In genomic region chr14:93977171-93977570, GRCh38 we compare ENCODE assay signal across 14 cellular contexts. TPM values are rescaled to one million over a fixed set of nuclear protein-coding genes. Genes with fewer than 3 reads are reported as not detected.
DNase-seq lines count a peak whose midpoint lies in the region; ATAC-seq and TF ChIP-seq lines count a peak whose summit lies in the region.
"Had no signal": no experiment of that assay in that cellular context is flagged by ENCODE, and none has a peak within 500 bp of the region (broad histone marks: within the 10 kb centered on the region; RNA-seq: fewer than 3 reads in every experiment).

No MANE protein-coding gene starts in this region.

- H3K9me3 ChIP-seq in cardiac muscle cell (ENCODE audit: low read depth) (no peaks in the 10 kb centered on the region), gastroesophageal sphincter (no peaks in the 10 kb centered on the region), tibial nerve (peaks cover 0 to 3% (median 0%) of the 10 kb centered on the region in 4 donors)

- H3K4me3 ChIP-seq in cardiac muscle cell (no peak overlapping the region), gastroesophageal sphincter (peak overlapping the region in 1 of 2 donors; percentile 47), tibial nerve (no peak overlapping the region)

- peaks cover 7% of the 10 kb centered on the region for H3K9me3 Mint-ChIP-seq in activated CD4-positive, alpha-beta memory T cell treated with anti-CD3 and anti-CD28 coated beads for 36 hours

- H3K36me3 ChIP-seq in cardiac muscle cell = no peaks in the 10 kb centered on the region
- no peaks in the 10 kb centered on the region for H3K36me3 ChIP-seq in gastroesophageal sphincter
- H3K36me3 ChIP-seq in tibial nerve = no peaks in the 10 kb centered on the region

- H3K36me3 Mint-ChIP-seq in activated CD4-positive, alpha-beta memory T cell treated with anti-CD3 and anti-CD28 coated beads for 36 hours = peaks cover 34% of the 10 kb centered on the region

- intact Hi-C loops in Right ventricle myocardium superior (cut with DNase I) = no loop called here
- intact Hi-C loops in activated CD4-positive, alpha-beta memory T cell treated with anti-CD3 and anti-CD28 coated beads for 36 hours (cut with micrococcal nuclease) = loop anchor here (5.0 kb wide), 1 partner anchor 415 kb away; no protein-coding TSS in a partner anchor

- ATAC-seq in Right ventricle myocardium superior (ENCODE audit: poor library complexity) (no peak), gastroesophageal sphincter (no peak), HG02973 (IDR thresholded peaks at IDR 0.05; ENCODE audit: unreplicated experiment) (no peak)

- no peaks in the 10 kb centered on the region for H3K27me3 Mint-ChIP-seq in activated CD4-positive, alpha-beta memory T cell treated with anti-CD3 and anti-CD28 coated beads for 36 hours

- H3K27me3 ChIP-seq in cardiac muscle cell (no peaks in the 10 kb centered on the region), gastroesophageal sphincter (no peaks in the 10 kb centered on the region), tibial nerve (no peaks in the 10 kb centered on the region)

- peak overlapping the region; percentile 98 for H3K27ac Mint-ChIP-seq in activated CD4-positive, alpha-beta memory T cell treated with anti-CD3 and anti-CD28 coated beads for 36 hours

- CTCF ChIA-PET in activated CD4-positive, alpha-beta memory T cell treated with anti-CD3 and anti-CD28 coated beads for 36 hours (lab: Charles Lee) = interaction anchor here (1.8 to 19.1 kb wide), 5 partner anchors 14 to 37 kb away, joined by 4 to 425 read pairs (median 16); no protein-coding TSS in a partner anchor

- DNase-seq in cardiac muscle cell (ENCODE audit: low read depth in 1 of 2, low spot score in 1 of 2) = no peak
- DNase-seq in Right ventricle myocardium superior = no peak
- DNase-seq in activated CD4-positive, alpha-beta memory T cell treated with anti-CD3 and anti-CD28 coated beads for 36 hours = no peak
- no peak for DNase-seq in tibial nerve (ENCODE audit: low spot score in 2 of 2)
- DNase-seq in stimulated activated CD4-positive, alpha-beta T cell treated with anti-CD3 and anti-CD28 coated beads, Interleukin-2, amount 100 ng/mL, for 48 hours = no peak
- no peak for DNase-seq in NCI-H2227 (lab: John Stamatoyannopoulos, UW; ENCODE audit: unreplicated experiment)
- DNase-seq: KBM-7, mesendoderm, NCI-H748 treated with DMSO at 0.1 percent for 48 hours, SHP77 treated with DMSO at 0.1 percent for 48 hours had no signal

- TF ChIP-seq POLR2A in gastroesophageal sphincter (IDR thresholded peaks at IDR 0.05) (no peak), tibial nerve (IDR thresholded peaks at IDR 0.05) (no peak)

- peak overlapping the region; percentile 100 for H3K27ac ChIP-seq in cardiac muscle cell
- H3K27ac ChIP-seq in gastroesophageal sphincter = peak overlapping the region; percentile 87 to 99 (median 92)
- H3K27ac ChIP-seq in tibial nerve = peak overlapping the region in 3 of 4 donors; percentile 13 to 82 (median 73)
- H3K27ac ChIP-seq: parathyroid adenoma had no signal

- TF ChIP-seq CTCF in cardiac muscle cell (IDR thresholded peaks at IDR 0.05; ENCODE audit: low read depth, low read length) (no peak), gastroesophageal sphincter (IDR thresholded peaks at IDR 0.05) (no peak), tibial nerve (IDR thresholded peaks at IDR 0.05) (no peak)

- peaks cover 54% of the 10 kb centered on the region for H3K4me1 ChIP-seq in cardiac muscle cell (ENCODE audit: low read depth)
- peaks cover 9 to 84% (median 9%) of the 10 kb centered on the region in 3 donors for H3K4me1 ChIP-seq in gastroesophageal sphincter
- H3K4me1 ChIP-seq in tibial nerve = peaks cover 0 to 20% (median 12%) of the 10 kb centered on the region in 4 donors
- H3K4me1 ChIP-seq: parathyroid adenoma had no signal

- peaks cover 93% of the 10 kb centered on the region for H3K4me1 Mint-ChIP-seq in activated CD4-positive, alpha-beta memory T cell treated with anti-CD3 and anti-CD28 coated beads for 36 hours (ENCODE audit: low read depth)

- WGBS in gastroesophageal sphincter (ENCODE audit: low coverage in 1 of 2), 2 donors = 44 to 63% methylated on average over 4 of the region's 5 CpGs
- 65 to 74% methylated on average over 5 of the region's 5 CpGs for WGBS in tibial nerve, 2 donors

- POLR2A ChIA-PET in activated CD4-positive, alpha-beta memory T cell treated with anti-CD3 and anti-CD28 coated beads for 36 hours (lab: Charles Lee) = interaction anchor here (1.2 to 10.3 kb wide), 5 partner anchors 9 to 37 kb away, joined by 3 to 447 read pairs (median 6); partner anchors contain the start of gene CCDC197

- no peak for TF ChIP-seq EP300 in gastroesophageal sphincter (IDR thresholded peaks at IDR 0.05)
- no peak for TF ChIP-seq EP300 in tibial nerve (IDR thresholded peaks at IDR 0.05)

- H3K4me3 Mint-ChIP-seq in activated CD4-positive, alpha-beta memory T cell treated with anti-CD3 and anti-CD28 coated beads for 36 hours = peak overlapping the region; percentile 75

RNA-seq across cellular contexts. Expression of gene ASB2, which starts 0.8 kb away (rescaled TPM):
- total RNA-seq in cardiac muscle cell (208 and 240 TPM in 2 replicates), Right ventricle myocardium superior (297 TPM), gastroesophageal sphincter (100 to 1,000 TPM; 118 to 208 (median 120) TPM), tibial nerve (1 to 10 TPM in 2 of 4 donors, under 1 TPM in 1, not detected in 1; 0.60 to 2.1 (median 1.8) TPM)
- 165 and 191 TPM in 2 replicates for polyA plus RNA-seq in cardiac muscle cell
- 10 to 100 TPM; 40.6 to 44.6 TPM for total RNA-seq in activated CD4-positive, alpha-beta memory T cell treated with anti-CD3 and anti-CD28 coated beads for 36 hours

RNA-seq across cellular contexts. Expression of gene CCDC197, which starts 19.9 kb away (rescaled TPM):
- total RNA-seq in cardiac muscle cell (not detected in 2 replicates), Right ventricle myocardium superior (1.3 TPM), gastroesophageal sphincter (not detected), tibial nerve (not detected)
- 0.21 TPM in 1 of 2 replicates, not detected in the other for polyA plus RNA-seq in cardiac muscle cell
- total RNA-seq in activated CD4-positive, alpha-beta memory T cell treated with anti-CD3 and anti-CD28 coated beads for 36 hours = under 1 TPM; 0.44 to 0.69 TPM
- total RNA-seq: fibroblast of lung had no signal
- polyA plus RNA-seq: fibroblast of lung had no signal

RNA-seq across cellular contexts. Expression of gene OTUB2, which starts 49.0 kb away (rescaled TPM):
- total RNA-seq in cardiac muscle cell (2.4 and 4.1 TPM in 2 replicates), Right ventricle myocardium superior (0.56 TPM), gastroesophageal sphincter (under 1 TPM; 0.16 to 0.84 (median 0.65) TPM), tibial nerve (under 1 TPM in 3 of 4 donors, not detected in 1; 0.21 to 0.66 (median 0.60) TPM)
- 4.3 and 4.4 TPM in 2 replicates for polyA plus RNA-seq in cardiac muscle cell
- 1 to 10 TPM; 2.0 to 2.9 TPM for total RNA-seq in activated CD4-positive, alpha-beta memory T cell treated with anti-CD3 and anti-CD28 coated beads for 36 hours

RNA-seq across cellular contexts. Expression of gene FAM181A, which starts 50.0 kb away (rescaled TPM):
- total RNA-seq in cardiac muscle cell = not detected in 2 replicates
- 0.16 TPM in 1 of 2 replicates, not detected in the other for polyA plus RNA-seq in cardiac muscle cell
- not detected for total RNA-seq in Right ventricle myocardium superior
- total RNA-seq in activated CD4-positive, alpha-beta memory T cell treated with anti-CD3 and anti-CD28 coated beads for 36 hours = not detected
- total RNA-seq in gastroesophageal sphincter = not detected
- not detected for total RNA-seq in tibial nerve
- total RNA-seq: fibroblast of lung had no signal
- polyA plus RNA-seq: fibroblast of lung had no signal

Comparison
In these comparisons a context has a peak if more than half of its experiments do, and no peak if none do; other contexts are left out.
1. RNA of gene ASB2, which starts 0.8 kb away (total RNA-seq): 297 TPM in Right ventricle myocardium superior (single experiment), 208 to 240 TPM in cardiac muscle cell, 118 to 208 TPM in gastroesophageal sphincter and 40.6 to 44.6 TPM in activated CD4-positive, alpha-beta memory T cell treated with anti-CD3 and anti-CD28 coated beads for 36 hours; 0.60 to 2.1 TPM in tibial nerve; every median in the first group is over 10 times any median in the second.
2. Peak in every context shown above with its lines, with median percentiles within 50 percentile points of each other: H3K27ac ChIP-seq.